ENCODE assay signal across 1 cellular context in genomic region chr17:36085710-36086268, GRCh38.
TF ChIP-seq lines count a peak whose summit lies in the region.

No MANE protein-coding gene starts in this region.

TF ChIP-seq in H1, 55 proteins besides CTCF, POLR2A, EP300 and RAD21:
- TF ChIP-seq CEBPB (IDR thresholded peaks at IDR 0.05; ENCODE audit: low read depth, low read length) (peak; percentile 72; the same call in 1 of the 2 replicates), RFX5 (IDR thresholded peaks at IDR 0.05; ENCODE audit: borderline replicate concordance, low read depth, low read length) (no peak)
